1 cellular context compared by ENCODE assay signal in genomic region chr10:114002422-114002821, GRCh38.
TF ChIP-seq lines count a peak whose summit lies in the region.

No MANE protein-coding gene starts in this region.

TF ChIP-seq in H1, 55 proteins besides CTCF, POLR2A, EP300 and RAD21:
- TF ChIP-seq KDM1A (IDR thresholded peaks at IDR 0.05; ENCODE audit: borderline replicate concordance, low read length) = no peak
- no peak for TF ChIP-seq CREB1 (IDR thresholded peaks at IDR 0.05)
TF ChIP-seq in H1: peak in this region for 0.
